Comparison of ENCODE assay signal across 14 cellular contexts in the genomic region with DNA sequence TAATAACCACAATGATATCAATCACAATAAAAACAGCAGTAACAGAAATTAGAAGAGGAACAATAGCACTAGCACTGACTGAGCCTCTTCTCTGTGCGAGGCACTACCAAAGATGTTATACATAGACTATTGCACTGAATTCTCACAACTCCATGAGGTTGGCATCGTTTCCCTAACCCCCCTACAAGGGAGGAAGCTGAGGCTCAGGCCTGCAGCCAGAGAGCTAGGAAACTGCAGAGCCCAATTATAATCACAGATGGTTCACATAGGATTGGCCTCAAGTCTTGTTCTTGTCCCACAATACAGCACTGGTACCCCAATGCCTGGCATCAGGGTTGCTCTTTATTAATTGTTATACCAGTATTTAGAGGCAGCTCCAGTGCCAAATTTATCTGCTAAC.
A peak's percentile ranks its signal among the peaks of the same experiment; 100 is the strongest.
DNase-seq lines count a peak whose midpoint lies in the region; ATAC-seq and TF ChIP-seq lines count a peak whose summit lies in the region.
"Had no signal": no experiment of that assay in that cellular context is flagged by ENCODE, and none has a peak within 500 bp of the region (broad histone marks: within the 10 kb centered on the region; RNA-seq: fewer than 3 reads in every experiment).

No MANE protein-coding gene starts in this region.

- 0 out of 2 replicates have a peak, but pooled peaks cover 4% of the 10 kb centered on the region for H3K79me2 ChIP-seq in DND-41 (ENCODE audit: insufficient read depth, low read length)

- no peak overlapping the region for H3K4me2 ChIP-seq in DND-41 (ENCODE audit: insufficient read depth, low read length)

- H3K27me3 ChIP-seq in DND-41 (ENCODE audit: insufficient read depth, low read length, poor library complexity): no peaks in the 10 kb centered on the region
- H3K27me3 ChIP-seq: BE2C had no signal

- DNase-seq in DND-41 (no peak), NCI-H446 (lab: John Stamatoyannopoulos, UW) (peak; percentile 47 to 75), cerebellum (ENCODE audit: low spot score) (peak; percentile 69), pons (ENCODE audit: low spot score) (peak; percentile 10)
- no peak for DNase-seq in stimulated activated effector memory CD8-positive, alpha-beta T cell treated with anti-CD3 and anti-CD28 coated beads, Interleukin-12 subunit alpha, Interleukin-12 subunit beta, amount 100 ng/mL, for 72 hours (ENCODE audit: low spot score in 2 of 2)
- no peak for DNase-seq in activated CD4-positive, alpha-beta T cell treated with anti-CD3 and anti-CD28 coated beads for 36 hours
- DNase-seq in activated T-cell treated with anti-CD3 and anti-CD28 coated beads, Interleukin-2, amount 50 U/mL, for 48 hours: no peak
- DNase-seq: BE2C; CD8-positive, alpha-beta T cell; COR-L47; GM23248; H7 had no signal

- H3K27ac Mint-ChIP-seq in stimulated activated effector memory CD8-positive, alpha-beta T cell treated with anti-CD3 and anti-CD28 coated beads, Interleukin-12 subunit alpha, Interleukin-12 subunit beta, amount 100 ng/mL, for 72 hours: no peak overlapping the region
- no peak overlapping the region for H3K27ac Mint-ChIP-seq in activated CD4-positive, alpha-beta T cell treated with anti-CD3 and anti-CD28 coated beads for 36 hours
- H3K27ac Mint-ChIP-seq: CD8-positive, alpha-beta T cell had no signal

- H3K4me3 Mint-ChIP-seq in stimulated activated effector memory CD8-positive, alpha-beta T cell treated with anti-CD3 and anti-CD28 coated beads, Interleukin-12 subunit alpha, Interleukin-12 subunit beta, amount 100 ng/mL, for 72 hours: no peak overlapping the region
- no peak overlapping the region for H3K4me3 Mint-ChIP-seq in activated CD4-positive, alpha-beta T cell treated with anti-CD3 and anti-CD28 coated beads for 36 hours
- H3K4me3 Mint-ChIP-seq: CD8-positive, alpha-beta T cell had no signal

- H3K4me1 Mint-ChIP-seq in stimulated activated effector memory CD8-positive, alpha-beta T cell treated with anti-CD3 and anti-CD28 coated beads, Interleukin-12 subunit alpha, Interleukin-12 subunit beta, amount 100 ng/mL, for 72 hours: peaks cover 10% of the 10 kb centered on the region
- no peaks in the 10 kb centered on the region for H3K4me1 Mint-ChIP-seq in activated CD4-positive, alpha-beta T cell treated with anti-CD3 and anti-CD28 coated beads for 36 hours

- peaks cover 2% of the 10 kb centered on the region for H3K9me3 ChIP-seq in DND-41 (ENCODE audit: insufficient read depth, low read length, severe bottlenecking)
- H3K9me3 ChIP-seq: BE2C had no signal

- peaks cover 16% of the 10 kb centered on the region for H3K9me3 Mint-ChIP-seq in stimulated activated effector memory CD8-positive, alpha-beta T cell treated with anti-CD3 and anti-CD28 coated beads, Interleukin-12 subunit alpha, Interleukin-12 subunit beta, amount 100 ng/mL, for 72 hours
- H3K9me3 Mint-ChIP-seq in activated CD4-positive, alpha-beta T cell treated with anti-CD3 and anti-CD28 coated beads for 36 hours (ENCODE audit: low read depth): peaks cover 4% of the 10 kb centered on the region

- no peaks in the 10 kb centered on the region for H3K36me3 Mint-ChIP-seq in stimulated activated effector memory CD8-positive, alpha-beta T cell treated with anti-CD3 and anti-CD28 coated beads, Interleukin-12 subunit alpha, Interleukin-12 subunit beta, amount 100 ng/mL, for 72 hours
- peaks cover 5% of the 10 kb centered on the region for H3K36me3 Mint-ChIP-seq in activated CD4-positive, alpha-beta T cell treated with anti-CD3 and anti-CD28 coated beads for 36 hours (ENCODE audit: low read depth)

- H3K36me3 ChIP-seq in DND-41 (ENCODE audit: insufficient read depth, low read length): peaks cover 4% of the 10 kb centered on the region; the same call in 1 of the 2 replicates
- H3K36me3 ChIP-seq: BE2C had no signal

- TF ChIP-seq CTCF in DND-41 (IDR thresholded peaks at IDR 0.05; ENCODE audit: borderline replicate concordance, extremely low read depth, low read length, poor library complexity, severe bottlenecking): no peak

- intact Hi-C loops in activated CD4-positive, alpha-beta T cell treated with anti-CD3 and anti-CD28 coated beads for 36 hours (cut with DNase I, micrococcal nuclease): no loop called here

- H2AFZ ChIP-seq in DND-41 (ENCODE audit: low read depth, low read length): no peak overlapping the region
- H2AFZ ChIP-seq: GM23248 had no signal

- H3K4me1 ChIP-seq in DND-41 (ENCODE audit: insufficient read depth, low read length): peaks cover 75% of the 10 kb centered on the region
- H3K4me1 ChIP-seq: BE2C had no signal

- H3K9ac ChIP-seq in DND-41 (ENCODE audit: low read depth, low read length): no peak overlapping the region
- H3K9ac ChIP-seq: GM23248 had no signal

- POLR2A ChIA-PET in activated CD4-positive, alpha-beta T cell treated with anti-CD3 and anti-CD28 coated beads for 36 hours (lab: Charles Lee): no interaction called here

- peak overlapping the region; percentile 76 for H3K27ac ChIP-seq in DND-41 (ENCODE audit: low read length)
- H3K27ac ChIP-seq: C4-2B, GM23248 had no signal

- CTCF ChIA-PET in activated CD4-positive, alpha-beta T cell treated with anti-CD3 and anti-CD28 coated beads for 36 hours (lab: Charles Lee): no interaction called here

- H4K20me1 ChIP-seq in DND-41 (ENCODE audit: insufficient read depth, low read length): no peaks in the 10 kb centered on the region

- H3K27me3 Mint-ChIP-seq in activated CD4-positive, alpha-beta T cell treated with anti-CD3 and anti-CD28 coated beads for 36 hours: no peaks in the 10 kb centered on the region

- no peak for ATAC-seq in DND-41 (ENCODE audit: insufficient read depth, low read depth)
- no peak for ATAC-seq in stimulated activated effector memory CD8-positive, alpha-beta T cell treated with anti-CD3 and anti-CD28 coated beads, Interleukin-12 subunit alpha, Interleukin-12 subunit beta, amount 100 ng/mL, for 72 hours
- no peak for ATAC-seq in activated CD4-positive, alpha-beta T cell treated with anti-CD3 and anti-CD28 coated beads for 36 hours
- ATAC-seq: CD8-positive, alpha-beta T cell; GM12878 had no signal

- H3K4me3 ChIP-seq in DND-41 (ENCODE audit: low read depth in 1 of 2, low read length in 2 of 2): no peak overlapping the region
- H3K4me3 ChIP-seq: GM12878, GM23248 had no signal

Comparison
In these comparisons a context has a peak if more than half of its experiments do, and no peak if none do; other contexts are left out.
1. DNase-seq: peak in NCI-H446 (2 of 2), cerebellum (single experiment) and pons (single experiment); none in DND-41 (single experiment), stimulated activated effector memory CD8-positive, alpha-beta T cell treated with anti-CD3 and anti-CD28 coated beads, Interleukin-12 subunit alpha, Interleukin-12 subunit beta, amount 100 ng/mL, for 72 hours (0 of 2), activated CD4-positive, alpha-beta T cell treated with anti-CD3 and anti-CD28 coated beads for 36 hours (single experiment) and activated T-cell treated with anti-CD3 and anti-CD28 coated beads, Interleukin-2, amount 50 U/mL, for 48 hours (0 of 2).